10 cellular contexts compared by ENCODE assay signal in genomic region chr11:118227865-118228785, GRCh38. TPM values are rescaled to one million over a fixed set of nuclear protein-coding genes. Genes with fewer than 3 reads are reported as not detected.
A peak's percentile ranks its signal among the peaks of the same experiment; 100 is the strongest.
DNase-seq lines count a peak whose midpoint lies in the region; ATAC-seq lines count a peak whose summit lies in the region.
"Had no signal": no experiment of that assay in that cellular context is flagged by ENCODE, and none has a peak within 500 bp of the region (broad histone marks: within the 10 kb centered on the region; RNA-seq: fewer than 3 reads in every experiment).

No MANE protein-coding gene starts in this region.

- H3K79me1 ChIP-seq in mesendoderm (ENCODE audit: low read length) = no peaks in the 10 kb centered on the region

- no peak overlapping the region for H2AK5ac ChIP-seq in mesendoderm (ENCODE audit: low read length)

- peaks cover 25 to 54% (median 39%) of the 10 kb centered on the region in 4 donors for H3K4me1 Mint-ChIP-seq in CD4-positive, alpha-beta memory T cell
- peaks cover 8% of the 10 kb centered on the region for H3K4me1 Mint-ChIP-seq in activated naive CD8-positive, alpha-beta T cell treated with anti-CD3 and anti-CD28 coated beads, Interleukin-2, amount 50 U/mL, for 24 hours

- H2BK120ac ChIP-seq in mesendoderm (ENCODE audit: low read depth, low read length) = no peak overlapping the region

- no peaks in the 10 kb centered on the region for H3K27me3 ChIP-seq in CD4-positive, alpha-beta memory T cell (ENCODE audit: insufficient read depth, low read length)
- H3K27me3 ChIP-seq in mesendoderm (ENCODE audit: insufficient read depth, low read length, poor library complexity) = no peaks in the 10 kb centered on the region

- CTCF ChIA-PET in CD4-positive, alpha-beta memory T cell (lab: Charles Lee; ENCODE audit: partially characterized antibody) = interaction anchor here (1.6 to 4.2 kb wide), 4 partner anchors 12 to 57 kb away, joined by 8 to 47 read pairs (median 12); no protein-coding TSS in a partner anchor

- no peaks in the 10 kb centered on the region for H3K9me3 Mint-ChIP-seq in CD4-positive, alpha-beta memory T cell
- H3K9me3 Mint-ChIP-seq in activated naive CD8-positive, alpha-beta T cell treated with anti-CD3 and anti-CD28 coated beads, Interleukin-2, amount 50 U/mL, for 24 hours = peaks cover 11% of the 10 kb centered on the region

- no peaks in the 10 kb centered on the region for H3K27me3 Mint-ChIP-seq in CD4-positive, alpha-beta memory T cell
- H3K27me3 Mint-ChIP-seq in activated naive CD8-positive, alpha-beta T cell treated with anti-CD3 and anti-CD28 coated beads, Interleukin-2, amount 50 U/mL, for 24 hours = no peaks in the 10 kb centered on the region

- H3K27ac Mint-ChIP-seq in CD4-positive, alpha-beta memory T cell = peak overlapping the region in 2 of 7 donors; percentile 94 to 95
- H3K27ac Mint-ChIP-seq in activated naive CD8-positive, alpha-beta T cell treated with anti-CD3 and anti-CD28 coated beads, Interleukin-2, amount 50 U/mL, for 24 hours = no peak overlapping the region

- peak in 4 of 5 donors; percentile 51 to 67 (median 62) for DNase-seq in CD4-positive, alpha-beta memory T cell
- no peak for DNase-seq in activated naive CD8-positive, alpha-beta T cell treated with anti-CD3 and anti-CD28 coated beads, Interleukin-2, amount 50 U/mL, for 24 hours
- DNase-seq in hepatic stellate cell (ENCODE audit: low spot score) (no peak), AG08395 (ENCODE audit: low spot score) (no peak), NCI-H446 treated with DMSO at 0.1 percent for 48 hours (lab: John Stamatoyannopoulos, UW) (no peak), mesendoderm (no peak)

- peak overlapping the region in 1 of 2 donors; percentile 5 for H3K4me3 ChIP-seq in CD4-positive, alpha-beta memory T cell (ENCODE audit: low read length in 2 of 2)
- H3K4me3 ChIP-seq in mesendoderm (ENCODE audit: low read length) = no peak overlapping the region

- intact Hi-C loops in CD4-positive, alpha-beta memory T cell (cut with micrococcal nuclease) = no loop called here

- POLR2A ChIA-PET in CD4-positive, alpha-beta memory T cell (lab: Charles Lee; ENCODE audit: partially characterized antibody) = interaction anchor here (1.0 to 6.6 kb wide), 12 partner anchors 10 to 76 kb away, joined by 3 to 142 read pairs (median 11); partner anchors contain the start of gene MPZL3

- ATAC-seq in GM19468 (IDR thresholded peaks at IDR 0.05; ENCODE audit: extremely low read depth, unreplicated experiment) (peak; percentile 29), HG03469 (IDR thresholded peaks at IDR 0.05; ENCODE audit: unreplicated experiment) (peak; percentile 38)
- ATAC-seq in activated naive CD8-positive, alpha-beta T cell treated with anti-CD3 and anti-CD28 coated beads, Interleukin-2, amount 50 U/mL, for 24 hours = peak; percentile 3

- H3K36me3 Mint-ChIP-seq in CD4-positive, alpha-beta memory T cell = peaks cover 19 to 33% of the 10 kb centered on the region in 2 donors
- peaks cover 59% of the 10 kb centered on the region for H3K36me3 Mint-ChIP-seq in activated naive CD8-positive, alpha-beta T cell treated with anti-CD3 and anti-CD28 coated beads, Interleukin-2, amount 50 U/mL, for 24 hours (ENCODE audit: low read depth)

- no CpG with 5 or more reads among the region's 8 CpGs for WGBS in mesendoderm (ENCODE audit: extremely low coverage, insufficient coverage, low lambda C conversion rate)

- no peak overlapping the region for H4K8ac ChIP-seq in mesendoderm (ENCODE audit: low read depth, low read length)

- no peak overlapping the region for H3K18ac ChIP-seq in mesendoderm (ENCODE audit: low read length)

- no peak overlapping the region for H2BK15ac ChIP-seq in mesendoderm (replicated peaks; ENCODE audit: low read depth)

- no peaks in the 10 kb centered on the region for H3K79me2 ChIP-seq in mesendoderm (ENCODE audit: control insufficient read depth, insufficient read depth, low read length)

- H4K5ac ChIP-seq in mesendoderm (ENCODE audit: low read length) = no peak overlapping the region

- H3K4me2 ChIP-seq in mesendoderm (ENCODE audit: low read length) = no peak overlapping the region

- peak overlapping the region in 7 of 8 donors; percentile 22 to 79 (median 78) for H3K4me3 Mint-ChIP-seq in CD4-positive, alpha-beta memory T cell
- H3K4me3 Mint-ChIP-seq in activated naive CD8-positive, alpha-beta T cell treated with anti-CD3 and anti-CD28 coated beads, Interleukin-2, amount 50 U/mL, for 24 hours = peak overlapping the region; percentile 59

- no peak overlapping the region for H2BK5ac ChIP-seq in mesendoderm (ENCODE audit: low read length)

- H3K23ac ChIP-seq in mesendoderm (ENCODE audit: low read length) = no peak overlapping the region

- H3K36me3 ChIP-seq in CD4-positive, alpha-beta memory T cell (ENCODE audit: insufficient read depth, low read length) = peaks cover 8% of the 10 kb centered on the region
- H3K36me3 ChIP-seq in mesendoderm (ENCODE audit: control insufficient read depth, insufficient read depth, low read length) = no peaks in the 10 kb centered on the region

- no peaks in the 10 kb centered on the region for H3K9me3 ChIP-seq in CD4-positive, alpha-beta memory T cell (ENCODE audit: control insufficient read depth in 1 of 2, low read length in 2 of 2)

- H3K56ac ChIP-seq in mesendoderm (ENCODE audit: low read length) = no peak overlapping the region

- peaks cover 84% of the 10 kb centered on the region for H3K4me1 ChIP-seq in CD4-positive, alpha-beta memory T cell (ENCODE audit: insufficient read depth, low read length)
- no peaks in the 10 kb centered on the region for H3K4me1 ChIP-seq in mesendoderm (ENCODE audit: control insufficient read depth, low read depth, low read length)

- H3K9ac ChIP-seq in mesendoderm (ENCODE audit: low read length) = no peak overlapping the region

- peak overlapping the region; percentile 58 for H3K27ac ChIP-seq in CD4-positive, alpha-beta memory T cell (ENCODE audit: low read depth, low read length)
- H3K27ac ChIP-seq in mesendoderm (ENCODE audit: low read depth, low read length) = no peak overlapping the region

- no peak overlapping the region for H3K4ac ChIP-seq in mesendoderm (ENCODE audit: low read depth, low read length)

RNA-seq across cellular contexts. Expression of gene JAML, which starts 3.3 kb away (rescaled TPM):
- 100 to 1,000 TPM; 115 to 116 TPM for total RNA-seq in CD4-positive, alpha-beta memory T cell
- polyA plus RNA-seq in CD4-positive, alpha-beta memory T cell = 100 to 1,000 TPM; 169 to 194 TPM
- polyA plus RNA-seq in mesendoderm (2013, experiment 1 of 2) = 0.14 TPM
- polyA plus RNA-seq in mesendoderm (2013, experiment 2 of 2) = 0.20 TPM
- total RNA-seq: Daoy, MCF 10A had no signal

RNA-seq across cellular contexts. Expression of gene MPZL3, which starts 24.0 kb away (rescaled TPM):
- 10 to 100 TPM; 29.9 to 32.0 TPM for total RNA-seq in CD4-positive, alpha-beta memory T cell
- 10 to 100 TPM; 12.3 to 12.6 TPM for polyA plus RNA-seq in CD4-positive, alpha-beta memory T cell
- polyA plus RNA-seq in mesendoderm (2013, experiment 1 of 2) = 1.9 TPM
- polyA plus RNA-seq in mesendoderm (2013, experiment 2 of 2) = 2.0 TPM

RNA-seq across cellular contexts. Expression of gene MPZL2, which starts 36.0 kb away (rescaled TPM):
- 1 to 10 TPM; 2.9 to 3.7 TPM for total RNA-seq in CD4-positive, alpha-beta memory T cell
- 1 to 10 TPM in 1 of 2 donors, under 1 TPM in 1; 0.64 to 4.2 TPM for polyA plus RNA-seq in CD4-positive, alpha-beta memory T cell
- polyA plus RNA-seq in mesendoderm (2013, experiment 1 of 2) = 1.6 TPM
- polyA plus RNA-seq in mesendoderm (2013, experiment 2 of 2) = 1.3 TPM

RNA-seq across cellular contexts. Expression of gene SCN2B, which starts 51.7 kb away (rescaled TPM):
- total RNA-seq in CD4-positive, alpha-beta memory T cell = not detected
- not detected for polyA plus RNA-seq in CD4-positive, alpha-beta memory T cell
- polyA plus RNA-seq in mesendoderm (2013, experiment 1 of 2) = 0.01 TPM
- polyA plus RNA-seq in mesendoderm (2013, experiment 2 of 2) = 0.01 TPM
- total RNA-seq: Daoy, MCF 10A had no signal

Comparison
In these comparisons a context has a peak if more than half of its experiments do, and no peak if none do; other contexts are left out.
1. DNase-seq: peak in CD4-positive, alpha-beta memory T cell (4 of 5); none in activated naive CD8-positive, alpha-beta T cell treated with anti-CD3 and anti-CD28 coated beads, Interleukin-2, amount 50 U/mL, for 24 hours (single experiment), hepatic stellate cell (single experiment), AG08395 (single experiment), NCI-H446 treated with DMSO at 0.1 percent for 48 hours (single experiment) and mesendoderm (single experiment).
2. Peak in every context shown above with its lines, with median percentiles within 50 percentile points of each other: ATAC-seq.